8 cellular contexts compared by ENCODE assay signal in genomic region chr10:70540089-70540788, GRCh38.
DNase-seq lines count a peak whose midpoint lies in the region; ATAC-seq and TF ChIP-seq lines count a peak whose summit lies in the region.

No MANE protein-coding gene starts in this region.

- peaks cover 94% of the 10 kb centered on the region for H3K36me3 ChIP-seq in OCI-LY1 (ENCODE audit: insufficient read depth, low read length)

- peaks cover 0 to 12% (median 11%) of the 10 kb centered on the region in 3 donors for H3K4me1 Mint-ChIP-seq in naive B cell

- H3K27me3 Mint-ChIP-seq in naive B cell: peaks cover 0 to 6% (median 0%) of the 10 kb centered on the region in 3 donors

- H3F3A ChIP-seq in OCI-LY1 (ENCODE audit: insufficient read depth, low read length): no peaks in the 10 kb centered on the region

- peak overlapping the region in 2 of 6 donors; percentile 7 to 87 for H3K27ac Mint-ChIP-seq in naive B cell

- DNase-seq in GM03348 (ENCODE audit: low spot score): peak; percentile 68
- peak; percentile 25 for DNase-seq in cerebellum (ENCODE audit: low spot score)
- DNase-seq in naive B cell: peak; percentile 17
- no peak for DNase-seq in NCI-H187 treated with DMSO at 0.1 percent for 48 hours (lab: John Stamatoyannopoulos, UW)
- no peak for DNase-seq in superior temporal gyrus (ENCODE audit: extremely low spot score)

- no peaks in the 10 kb centered on the region for H3K9me3 ChIP-seq in OCI-LY1 (ENCODE audit: low read length)

- H3K4me3 ChIP-seq in OCI-LY1 (ENCODE audit: low read depth, low read length, poor library complexity, severe bottlenecking): no peak overlapping the region

- ATAC-seq in naive B cell (ENCODE audit: low read depth in 2 of 2): no peak
- ATAC-seq in GM18870 (IDR thresholded peaks at IDR 0.05; ENCODE audit: unreplicated experiment): no peak
- no peak for ATAC-seq in HG03025 (IDR thresholded peaks at IDR 0.05; ENCODE audit: low FRiP score, unreplicated experiment)

- no peaks in the 10 kb centered on the region for H3K9me2 ChIP-seq in OCI-LY1 (ENCODE audit: low read depth, low read length)

- no peaks in the 10 kb centered on the region for H3K9me3 Mint-ChIP-seq in naive B cell

- H3K27ac ChIP-seq in OCI-LY1 (ENCODE audit: low read depth, low read length, poor library complexity, severe bottlenecking): peak overlapping the region; percentile 69

- H3K9ac ChIP-seq in OCI-LY1 (ENCODE audit: low read length): no peak overlapping the region

- H3K4me3 Mint-ChIP-seq in naive B cell: no peak overlapping the region

- H2AFZ ChIP-seq in OCI-LY1 (ENCODE audit: low read length): no peak overlapping the region

- H4K20me1 ChIP-seq in OCI-LY1 (ENCODE audit: insufficient read depth, low read length): no peaks in the 10 kb centered on the region

- no peaks in the 10 kb centered on the region for H3K36me3 Mint-ChIP-seq in naive B cell

- 0 out of 2 replicates have a peak overlapping the region, but pooled peaks have one; percentile 3 for H3K4me2 ChIP-seq in OCI-LY1 (ENCODE audit: low read length)

- peaks cover 36% of the 10 kb centered on the region for H3K4me1 ChIP-seq in OCI-LY1 (ENCODE audit: insufficient read depth, low read length, severe bottlenecking)

- no peaks in the 10 kb centered on the region for H3K27me3 ChIP-seq in OCI-LY1 (ENCODE audit: insufficient read depth, low read length)

- no peaks in the 10 kb centered on the region for H3K79me2 ChIP-seq in OCI-LY1 (ENCODE audit: insufficient read depth, low read length)

- TF ChIP-seq CTCF in OCI-LY1 (IDR thresholded peaks at IDR 0.05; ENCODE audit: low read length): peak; percentile 95

Comparison
In these comparisons a context has a peak if more than half of its experiments do, and no peak if none do; other contexts are left out.
1. DNase-seq: peak in GM03348 (single experiment), cerebellum (single experiment) and naive B cell (single experiment); none in NCI-H187 treated with DMSO at 0.1 percent for 48 hours (single experiment) and superior temporal gyrus (single experiment).